15 cellular contexts compared by ENCODE assay signal in genomic region chr1:6220236-6220635, GRCh38. TPM values are rescaled to one million over a fixed set of nuclear protein-coding genes. Genes with fewer than 3 reads are reported as not detected.
DNase-seq lines count a peak whose midpoint lies in the region; ATAC-seq and TF ChIP-seq lines count a peak whose summit lies in the region.
"Had no signal": no experiment of that assay in that cellular context is flagged by ENCODE, and none has a peak within 500 bp of the region (broad histone marks: within the 10 kb centered on the region; RNA-seq: fewer than 3 reads in every experiment).

No MANE protein-coding gene starts in this region.

- H3K36me3 ChIP-seq in BLaER1 treated with 17β-estradiol and CSF1 and Interleukin-3, amounts not matched to agents 10 nM and 100 nM, result peaks cover 32 to 56% (median 51%) of the 10 kb centered on the region in 11 experiments
- H3K36me3 ChIP-seq in esophagus (ENCODE audit: control insufficient read depth in 2 of 2, insufficient read depth in 2 of 2, low read length in 1 of 2), result peaks cover 5 to 28% of the 10 kb centered on the region in 2 donors
- no peaks in the 10 kb centered on the region for H3K36me3 ChIP-seq in neural progenitor cell

- DNase-seq in M059J (ENCODE audit: low read depth) (peak; percentile 18), neural progenitor cell (ENCODE audit: low spot score) (no peak), RKO (ENCODE audit: low spot score) (no peak), NCI-H446 (lab: John Stamatoyannopoulos, UW) (no peak), H4 (ENCODE audit: low spot score) (no peak)
- DNase-seq: activated CD8-positive, alpha-beta T cell treated with anti-CD3 and anti-CD28 coated beads for 36 hours; activated naive CD8-positive, alpha-beta T cell treated with anti-CD3 and anti-CD28 coated beads for 36 hours; NCI-H510A treated with DMSO at 0.1 percent for 48 hours; stomach had no signal

- H3K27ac ChIP-seq in BLaER1 treated with 17β-estradiol and CSF1 and Interleukin-3, amounts not matched to agents 10 nM and 100 nM, result peak overlapping the region in 6 of 11 experiments; percentile 71 to 86 (median 82); a peak in 4 of 22 replicates
- H3K27ac ChIP-seq in esophagus (ENCODE audit: low read depth in 2 of 2, low read length in 1 of 2), result peak overlapping the region; percentile 83 to 92
- peak overlapping the region; percentile 41 for H3K27ac ChIP-seq in neural progenitor cell
- H3K27ac ChIP-seq: stomach had no signal

- H3K27me3 ChIP-seq in BLaER1 treated with 17β-estradiol and CSF1 and Interleukin-3, amounts not matched to agents 10 nM and 100 nM, result no peaks in the 10 kb centered on the region
- H3K27me3 ChIP-seq in esophagus (ENCODE audit: control insufficient read depth in 1 of 2, insufficient read depth in 2 of 2, low read length in 2 of 2) (no peaks in the 10 kb centered on the region), neural progenitor cell (no peaks in the 10 kb centered on the region)
- H3K27me3 ChIP-seq: stomach had no signal

- no peak overlapping the region for H3K27ac Mint-ChIP-seq in neural progenitor cell
- H3K27ac Mint-ChIP-seq: activated CD8-positive, alpha-beta T cell treated with anti-CD3 and anti-CD28 coated beads for 36 hours; activated naive CD8-positive, alpha-beta T cell treated with anti-CD3 and anti-CD28 coated beads for 36 hours had no signal

- no peak for ATAC-seq in HG03469 (IDR thresholded peaks at IDR 0.05; ENCODE audit: unreplicated experiment)
- ATAC-seq: activated CD8-positive, alpha-beta T cell treated with anti-CD3 and anti-CD28 coated beads for 36 hours had no signal

- H3K4me1 Mint-ChIP-seq in neural progenitor cell, result peaks cover 13% of the 10 kb centered on the region
- H3K4me1 Mint-ChIP-seq: activated naive CD8-positive, alpha-beta T cell treated with anti-CD3 and anti-CD28 coated beads for 36 hours had no signal

- H3K4me1 ChIP-seq in BLaER1 treated with 17β-estradiol and CSF1 and Interleukin-3, amounts not matched to agents 10 nM and 100 nM, result peaks cover 30 to 44% (median 35%) of the 10 kb centered on the region in 10 experiments
- H3K4me1 ChIP-seq in esophagus (ENCODE audit: control insufficient read depth in 2 of 2, insufficient read depth in 2 of 2, low read length in 1 of 2) (peaks cover 0 to 14% of the 10 kb centered on the region in 2 donors), neural progenitor cell (no peaks in the 10 kb centered on the region)

- peaks cover 21% of the 10 kb centered on the region for H3F3A ChIP-seq in neural progenitor cell (ENCODE audit: low read depth)

- H3K9me3 ChIP-seq in BLaER1 treated with 17β-estradiol and CSF1 and Interleukin-3, amounts not matched to agents 10 nM and 100 nM (replicated peaks in 1 of 11), result no peaks in the 10 kb centered on the region
- H3K9me3 ChIP-seq in esophagus (ENCODE audit: control insufficient read depth in 2 of 2, insufficient read depth in 1 of 2, low read depth in 1 of 2, low read length in 1 of 2), result no peaks in the 10 kb centered on the region
- H3K9me3 ChIP-seq in neural progenitor cell (ENCODE audit: low read depth), result no peaks in the 10 kb centered on the region
- H3K9me3 ChIP-seq: stomach had no signal

- no peak overlapping the region; a peak in 1 of 22 replicates for H3K9ac ChIP-seq in BLaER1 treated with 17β-estradiol and CSF1 and Interleukin-3, amounts not matched to agents 10 nM and 100 nM
- no peak overlapping the region for H3K9ac ChIP-seq in neural progenitor cell

- H3K4me2 ChIP-seq in BLaER1 treated with 17β-estradiol and CSF1 and Interleukin-3, amounts not matched to agents 10 nM and 100 nM, result peak overlapping the region in 7 of 11 experiments; percentile 75 to 93 (median 86); a peak in 7 of 22 replicates
- H3K4me2 ChIP-seq in neural progenitor cell, result no peak overlapping the region

- no peak for TF ChIP-seq CTCF in neural progenitor cell (IDR thresholded peaks at IDR 0.05)

- 52 to 65% methylated on average over 8 of the region's 8 CpGs for WGBS in esophagus, 2 donors

- H3K36me3 Mint-ChIP-seq in neural progenitor cell, result peaks cover 18% of the 10 kb centered on the region

- no peaks in the 10 kb centered on the region for H3K79me2 ChIP-seq in neural progenitor cell (ENCODE audit: low read depth)

- H3K9me3 Mint-ChIP-seq in neural progenitor cell, result no peaks in the 10 kb centered on the region
- H3K9me3 Mint-ChIP-seq: activated CD8-positive, alpha-beta T cell treated with anti-CD3 and anti-CD28 coated beads for 36 hours; activated naive CD8-positive, alpha-beta T cell treated with anti-CD3 and anti-CD28 coated beads for 36 hours had no signal

- no peak overlapping the region for H3K4me3 ChIP-seq in BLaER1 treated with 17β-estradiol and CSF1 and Interleukin-3, amounts not matched to agents 10 nM and 100 nM
- no peak overlapping the region for H3K4me3 ChIP-seq in esophagus (ENCODE audit: low read depth in 1 of 2, low read length in 2 of 2)
- H3K4me3 ChIP-seq in neural progenitor cell, result no peak overlapping the region
- H3K4me3 ChIP-seq: stomach had no signal

- no peak overlapping the region for H2AFZ ChIP-seq in neural progenitor cell (replicated peaks)

- peaks cover 0 to 32% (median 6%) of the 10 kb centered on the region in 11 experiments; a peak in 9 of 22 replicates for H4K20me1 ChIP-seq in BLaER1 treated with 17β-estradiol and CSF1 and Interleukin-3, amounts not matched to agents 10 nM and 100 nM
- peaks cover 18% of the 10 kb centered on the region for H4K20me1 ChIP-seq in neural progenitor cell (ENCODE audit: low read depth)

- no peak overlapping the region for H3K4me3 Mint-ChIP-seq in neural progenitor cell
- H3K4me3 Mint-ChIP-seq: activated CD8-positive, alpha-beta T cell treated with anti-CD3 and anti-CD28 coated beads for 36 hours; activated naive CD8-positive, alpha-beta T cell treated with anti-CD3 and anti-CD28 coated beads for 36 hours had no signal

- H3K27me3 Mint-ChIP-seq in neural progenitor cell (ENCODE audit: insufficient read depth, low read depth), result peaks cover 7% of the 10 kb centered on the region

RNA-seq across cellular contexts. Expression of gene RNF207, which starts 14.3 kb away (rescaled TPM):
- total RNA-seq in M059J (2014; rRNA removed; shearing (Covaris generic)), result 0.91 and 3.9 TPM in 2 replicates
- polyA plus RNA-seq in esophagus, result 10 to 100 TPM; 17.0 to 68.0 TPM
- total RNA-seq in neural progenitor cell (ENCODE audit: low replicate concordance), result 3.1 and 5.9 TPM in 2 replicates
- total RNA-seq in H4 (2014; rRNA removed; shearing (Covaris generic)), result 0.12 and 1.6 TPM in 2 replicates

RNA-seq across cellular contexts. Expression of gene ICMT, which starts 15.5 kb away (rescaled TPM):
- total RNA-seq in M059J (2014; rRNA removed; shearing (Covaris generic)), result 99.6 and 153 TPM in 2 replicates
- 10 to 100 TPM; 16.3 to 27.1 TPM for polyA plus RNA-seq in esophagus
- total RNA-seq in neural progenitor cell (ENCODE audit: low replicate concordance), result 88.4 and 118 TPM in 2 replicates
- 52.2 and 67.1 TPM in 2 replicates for total RNA-seq in H4 (2014; rRNA removed; shearing (Covaris generic))

RNA-seq across cellular contexts. Expression of gene RPL22, which starts 20.8 kb away (rescaled TPM):
- total RNA-seq in M059J (2014; rRNA removed; shearing (Covaris generic)), result 135 and 162 TPM in 2 replicates
- polyA plus RNA-seq in esophagus, result 100 to 1,000 TPM; 360 to 588 TPM
- 261 and 410 TPM in 2 replicates for total RNA-seq in neural progenitor cell (ENCODE audit: low replicate concordance)
- total RNA-seq in H4 (2014; rRNA removed; shearing (Covaris generic)), result 113 and 140 TPM in 2 replicates

RNA-seq across cellular contexts. Expression of gene HES3, which starts 23.7 kb away (rescaled TPM):
- not detected in 2 replicates for total RNA-seq in M059J (2014; rRNA removed; shearing (Covaris generic))
- polyA plus RNA-seq in esophagus, result not detected
- 5.5 and 22.2 TPM in 2 replicates for total RNA-seq in neural progenitor cell (ENCODE audit: low replicate concordance)
- total RNA-seq in H4 (2014; rRNA removed; shearing (Covaris generic)), result not detected in 2 replicates
- total RNA-seq: activated CD8-positive, alpha-beta T cell treated with anti-CD3 and anti-CD28 coated beads for 36 hours; activated naive CD8-positive, alpha-beta T cell treated with anti-CD3 and anti-CD28 coated beads for 36 hours; fibroblast of lung; liver; RPMI7951; stomach had no signal
- polyA plus RNA-seq: fibroblast of lung, liver, stomach had no signal

RNA-seq across cellular contexts. Expression of gene CHD5, which starts 40.1 kb away (rescaled TPM):
- 0.07 TPM in 1 of 2 replicates, not detected in the other for total RNA-seq in M059J (2014; rRNA removed; shearing (Covaris generic))
- polyA plus RNA-seq in esophagus, result under 1 TPM; 0.16 to 0.26 TPM
- 0.17 and 0.22 TPM in 2 replicates for total RNA-seq in neural progenitor cell (ENCODE audit: low replicate concordance)
- total RNA-seq in H4 (2014; rRNA removed; shearing (Covaris generic)), result 0.04 TPM in 2 replicates
- total RNA-seq: RPMI7951 had no signal
- polyA plus RNA-seq: liver had no signal
